ENCODE assay signal across 24 cellular contexts in the genomic region with DNA sequence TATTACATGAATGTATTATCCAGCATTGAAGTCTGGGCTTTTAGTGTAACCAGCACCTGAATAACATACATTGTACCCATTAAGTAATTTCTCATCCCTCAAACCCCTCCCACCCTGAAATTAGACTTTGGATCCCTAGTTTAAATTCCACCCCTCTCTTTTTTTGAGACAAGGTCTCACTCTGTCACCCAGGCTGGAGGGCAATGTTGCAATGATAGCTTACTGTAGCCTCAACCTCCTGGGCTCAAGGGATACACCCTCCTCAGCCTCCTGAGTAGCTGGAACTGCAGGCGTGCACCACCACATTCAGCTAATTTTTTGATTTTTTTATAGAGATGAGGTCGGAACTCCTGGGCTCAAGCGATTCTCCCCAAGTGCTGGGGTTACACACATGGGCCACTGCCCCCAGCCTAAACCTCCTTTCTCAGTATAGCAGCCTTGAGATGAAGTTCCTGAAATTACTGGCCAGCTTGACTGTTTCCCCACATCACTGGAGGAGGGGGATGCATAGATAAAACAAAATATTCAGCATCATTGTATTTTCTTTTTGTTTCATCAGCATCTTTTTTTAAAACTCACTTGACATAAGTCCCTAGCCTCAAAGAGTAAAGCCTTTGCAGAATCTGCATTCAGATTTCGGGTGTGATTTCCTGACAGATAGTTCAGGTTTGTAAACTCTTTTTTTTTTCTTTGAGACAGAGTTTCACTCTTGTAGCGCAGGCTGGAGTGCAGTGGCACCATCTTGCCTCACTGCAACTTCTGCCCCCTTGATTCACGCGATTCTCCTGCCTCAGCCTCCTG. TPM values are rescaled to one million over a fixed set of nuclear protein-coding genes. Genes with fewer than 3 reads are reported as not detected.
DNase-seq lines count a peak whose midpoint lies in the region; ATAC-seq, FAIRE-seq and TF ChIP-seq lines count a peak whose summit lies in the region.
"Had no signal": no experiment of that assay in that cellular context is flagged by ENCODE, and none has a peak within 500 bp of the region (broad histone marks: within the 10 kb centered on the region; RNA-seq: fewer than 3 reads in every experiment).

No MANE protein-coding gene starts in this region.

- no peak overlapping the region for H2AFZ ChIP-seq in HepG2 (ENCODE audit: low read length)

- H3K79me2 ChIP-seq in HepG2 (ENCODE audit: insufficient read depth, low read length), result peaks cover 67% of the 10 kb centered on the region

- peaks cover 5% of the 10 kb centered on the region; the same call in 1 of the 2 replicates for H4K20me1 ChIP-seq in HepG2 (ENCODE audit: insufficient read depth, low read length)

- no peak overlapping the region for H3K4me3 Mint-ChIP-seq in activated CD4-positive, alpha-beta T cell treated with anti-CD3 and anti-CD28 coated beads, Interleukin-2, amount 10 ng/mL, durations not matched to agents 7 days and 5 days
- no peak overlapping the region for H3K4me3 Mint-ChIP-seq in activated CD4-positive, alpha-beta memory T cell treated with anti-CD3 and anti-CD28 coated beads, Interleukin-2, amount 10 ng/mL, durations not matched to agents 7 days and 5 days
- no peak overlapping the region for H3K4me3 Mint-ChIP-seq in progenitor cell of endocrine pancreas (ENCODE audit: low read depth)
- H3K4me3 Mint-ChIP-seq: CD4-positive, CD25-positive, alpha-beta regulatory T cell had no signal

- peak; percentile 51; the same call in 2 of the 3 replicates for ATAC-seq in HepG2

- peak; percentile 49 for FAIRE-seq in HepG2 (lab: Jason Lieb, UNC)
- FAIRE-seq: GM12892, H1 had no signal

- no peaks in the 10 kb centered on the region for H3K27me3 Mint-ChIP-seq in activated CD4-positive, alpha-beta T cell treated with anti-CD3 and anti-CD28 coated beads, Interleukin-2, amount 10 ng/mL, durations not matched to agents 7 days and 5 days
- no peaks in the 10 kb centered on the region for H3K27me3 Mint-ChIP-seq in activated CD4-positive, alpha-beta memory T cell treated with anti-CD3 and anti-CD28 coated beads, Interleukin-2, amount 10 ng/mL, durations not matched to agents 7 days and 5 days
- no peaks in the 10 kb centered on the region for H3K27me3 Mint-ChIP-seq in progenitor cell of endocrine pancreas
- H3K27me3 Mint-ChIP-seq: CD4-positive, CD25-positive, alpha-beta regulatory T cell had no signal

- peak overlapping the region; percentile 5 for H3K27ac Mint-ChIP-seq in activated CD4-positive, alpha-beta T cell treated with anti-CD3 and anti-CD28 coated beads, Interleukin-2, amount 10 ng/mL, durations not matched to agents 7 days and 5 days
- H3K27ac Mint-ChIP-seq in activated CD4-positive, alpha-beta memory T cell treated with anti-CD3 and anti-CD28 coated beads, Interleukin-2, amount 10 ng/mL, durations not matched to agents 7 days and 5 days, result peak overlapping the region; percentile 3
- H3K27ac Mint-ChIP-seq in progenitor cell of endocrine pancreas, result no peak overlapping the region

- H3K27ac ChIP-seq in HepG2 (ENCODE audit: extremely low read length, insufficient read depth, low read length), result no peak overlapping the region
- no peak overlapping the region for H3K27ac ChIP-seq in coronary artery
- H3K27ac ChIP-seq: BLaER1, SJSA1 had no signal

- peaks cover 42% of the 10 kb centered on the region for H3K4me1 Mint-ChIP-seq in activated CD4-positive, alpha-beta T cell treated with anti-CD3 and anti-CD28 coated beads, Interleukin-2, amount 10 ng/mL, durations not matched to agents 7 days and 5 days
- H3K4me1 Mint-ChIP-seq in activated CD4-positive, alpha-beta memory T cell treated with anti-CD3 and anti-CD28 coated beads, Interleukin-2, amount 10 ng/mL, durations not matched to agents 7 days and 5 days, result peaks cover 48% of the 10 kb centered on the region
- H3K4me1 Mint-ChIP-seq in progenitor cell of endocrine pancreas (ENCODE audit: low read depth), result peaks cover under 1% of the 10 kb centered on the region

- TF ChIP-seq POLR2A in HepG2 (IDR thresholded peaks at IDR 0.05; ENCODE audit: insufficient read depth in 1 of 2, low read depth in 2 of 2, low read length in 2 of 2), result no peak

- no TSS peak for BruUV-seq in HepG2 (replicated peaks; lab: Mats Ljungman, UMichigan)

- TF ChIP-seq RAD21 in HepG2 (CRISPR knock-in tag; IDR thresholded peaks at IDR 0.05), result no peak

- TF ChIP-seq CTCF in HepG2 (CRISPR knock-in tag; IDR thresholded peaks at IDR 0.05) (no peak), progenitor cell of endocrine pancreas (IDR thresholded peaks at IDR 0.05; ENCODE audit: unreplicated experiment) (no peak), coronary artery (IDR thresholded peaks at IDR 0.05) (no peak)

- TF ChIP-seq EP300 in HepG2 (IDR thresholded peaks at IDR 0.05; ENCODE audit: low read depth in 2 of 2, low read length in 2 of 2), result no peak
- no peak for TF ChIP-seq EP300 in HepG2 (CRISPR knock-in tag; IDR thresholded peaks at IDR 0.05; ENCODE audit: borderline replicate concordance)

- 98% methylated on average over 7 of the region's 7 CpGs for WGBS in HepG2 (ENCODE audit: low lambda C conversion rate)

- H3K36me3 Mint-ChIP-seq in activated CD4-positive, alpha-beta T cell treated with anti-CD3 and anti-CD28 coated beads, Interleukin-2, amount 10 ng/mL, durations not matched to agents 7 days and 5 days (ENCODE audit: low read depth), result peaks cover 13% of the 10 kb centered on the region
- peaks cover 27% of the 10 kb centered on the region for H3K36me3 Mint-ChIP-seq in activated CD4-positive, alpha-beta memory T cell treated with anti-CD3 and anti-CD28 coated beads, Interleukin-2, amount 10 ng/mL, durations not matched to agents 7 days and 5 days (ENCODE audit: low read depth)
- H3K36me3 Mint-ChIP-seq in progenitor cell of endocrine pancreas (ENCODE audit: insufficient read depth), result no peaks in the 10 kb centered on the region

- CTCF ChIA-PET in activated CD4-positive, alpha-beta T cell treated with anti-CD3 and anti-CD28 coated beads, Interleukin-2, amount 10 ng/mL, durations not matched to agents 7 days and 5 days (lab: Charles Lee), result interaction anchor here (0.7 to 1.1 kb wide), 3 partner anchors 54 to 410 kb away, joined by 3 to 5 read pairs (median 3); no protein-coding TSS in a partner anchor
- CTCF ChIA-PET in activated CD4-positive, alpha-beta memory T cell treated with anti-CD3 and anti-CD28 coated beads, Interleukin-2, amount 10 ng/mL, durations not matched to agents 7 days and 5 days (lab: Charles Lee), result no interaction called here
- CTCF ChIA-PET in HepG2 (lab: Yijun Ruan, JAX; ENCODE audit: low intra/inter-chr PET ratio, low total read pairs), result no interaction called here

- H3K4me2 ChIP-seq in HepG2 (ENCODE audit: low read depth, low read length), result no peak overlapping the region
- H3K4me2 ChIP-seq: BLaER1 had no signal

- peaks cover 44% of the 10 kb centered on the region for H3K4me1 ChIP-seq in HepG2 (ENCODE audit: insufficient read depth, low read length)

- H3K4me3 ChIP-seq in HepG2 (replicated peaks in 1 of 3; ENCODE audit: insufficient read depth in 1 of 3, low read depth in 2 of 3, low read length in 3 of 3) (no peak overlapping the region), coronary artery (no peak overlapping the region)
- H3K4me3 ChIP-seq: BLaER1, MG63, SJSA1 had no signal

- H3K9me3 ChIP-seq in HepG2 (ENCODE audit: low read length), result no peaks in the 10 kb centered on the region
- H3K9me3 ChIP-seq: BLaER1, MG63, SJSA1 had no signal

- POLR2A ChIA-PET in activated CD4-positive, alpha-beta T cell treated with anti-CD3 and anti-CD28 coated beads, Interleukin-2, amount 10 ng/mL, durations not matched to agents 7 days and 5 days (lab: Charles Lee), result no interaction called here
- POLR2A ChIA-PET in activated CD4-positive, alpha-beta memory T cell treated with anti-CD3 and anti-CD28 coated beads, Interleukin-2, amount 10 ng/mL, durations not matched to agents 7 days and 5 days (lab: Charles Lee), result interaction anchor here (0.9 kb wide), 1 partner anchor 39 kb away, joined by 4 read pairs; no protein-coding TSS in a partner anchor
- POLR2A ChIA-PET in HepG2 (lab: Yijun Ruan, JAX), result no interaction called here

- peaks cover 0 to 7% of the 10 kb centered on the region in 2 experiments; a peak in 2 of 5 replicates for H3K36me3 ChIP-seq in HepG2 (replicated peaks in 1 of 2; ENCODE audit: control insufficient read depth in 1 of 2, insufficient read depth in 2 of 2, low read length in 2 of 2)

- intact Hi-C loops in HepG2 (cut with micrococcal nuclease; ENCODE audit: unreplicated experiment), result no loop called here

- no peak overlapping the region for H3K9ac ChIP-seq in HepG2 (ENCODE audit: insufficient read depth, low read depth, low read length)
- H3K9ac ChIP-seq: BLaER1 had no signal

- H3K27me3 ChIP-seq in HepG2 (ENCODE audit: control insufficient read depth in 1 of 2, insufficient read depth in 2 of 2, low read length in 2 of 2), result no peaks in the 10 kb centered on the region
- H3K27me3 ChIP-seq: BLaER1, MG63, SJSA1 had no signal

- in situ Hi-C loops in HepG2 (cut with HindIII; ENCODE audit: extremely low pct_ligation_motif_present, low pct_unique_long_range_greater_than_20kb), result no loop called here

- no peak for DNase-seq in activated CD4-positive, alpha-beta T cell treated with anti-CD3 and anti-CD28 coated beads, Interleukin-2, amount 10 ng/mL, durations not matched to agents 7 days and 5 days
- no peak for DNase-seq in activated CD4-positive, alpha-beta T cell treated with anti-CD3 and anti-CD28 coated beads for 48 hours
- DNase-seq in activated CD4-positive, alpha-beta memory T cell treated with anti-CD3 and anti-CD28 coated beads, Interleukin-2, amount 10 ng/mL, durations not matched to agents 7 days and 5 days, result no peak
- peak; percentile 46 for DNase-seq in HepG2 (ENCODE audit: low spot score)
- DNase-seq in progenitor cell of endocrine pancreas (ENCODE audit: low spot score, unreplicated experiment), result no peak
- DNase-seq in coronary artery (ENCODE audit: low spot score), result no peak
- DNase-seq in central memory CD4-positive, alpha-beta T cell, result no peak
- DNase-seq: 8988T; CD4-positive, CD25-positive, alpha-beta regulatory T cell; DMS153; DND-41; HCEC 1CT; KBM-7; MG63; NCI-H1694; NCI-H2029 treated with DMSO at 0.1 percent for 48 hours; NCI-H446 treated with DMSO at 0.1 percent for 48 hours; NCI-H526 treated with DMSO at 0.1 percent for 48 hours; Right ventricle myocardium superior; RPMI8226 had no signal

- H3K9me3 Mint-ChIP-seq in activated CD4-positive, alpha-beta T cell treated with anti-CD3 and anti-CD28 coated beads, Interleukin-2, amount 10 ng/mL, durations not matched to agents 7 days and 5 days, result no peaks in the 10 kb centered on the region
- H3K9me3 Mint-ChIP-seq in activated CD4-positive, alpha-beta memory T cell treated with anti-CD3 and anti-CD28 coated beads, Interleukin-2, amount 10 ng/mL, durations not matched to agents 7 days and 5 days, result no peaks in the 10 kb centered on the region
- H3K9me3 Mint-ChIP-seq in progenitor cell of endocrine pancreas (ENCODE audit: low read depth), result no peaks in the 10 kb centered on the region

RNA-seq across cellular contexts. Expression of a gene that starts 7.0 kb away (rescaled TPM):
- total RNA-seq in activated CD4-positive, alpha-beta T cell treated with anti-CD3 and anti-CD28 coated beads, Interleukin-2, amount 10 ng/mL, durations not matched to agents 7 days and 5 days, result 10 to 100 TPM; 79.2 to 84.4 TPM
- total RNA-seq in activated CD4-positive, alpha-beta memory T cell treated with anti-CD3 and anti-CD28 coated beads, Interleukin-2, amount 10 ng/mL, durations not matched to agents 7 days and 5 days, result 10 to 100 TPM; 88.1 to 92.3 TPM
- total RNA-seq in HepG2 (2016; rRNA removed; fragmentation: Illumina TruSeq; extraction: Trizol), result 63.5 and 101 TPM in 2 replicates
- total RNA-seq in HepG2 (2016; cell fraction: cytosol; rRNA removed; fragmentation: Illumina TruSeq; extraction: Trizol; ENCODE audit: low read depth), result 33.6 and 33.7 TPM in 2 replicates
- 63.2 and 92.9 TPM in 2 replicates for total RNA-seq in HepG2 (2016; cell fraction: insoluble cytoplasmic fraction; rRNA removed; fragmentation: Illumina TruSeq; extraction: Trizol)
- 52.7 and 53.2 TPM in 2 replicates for total RNA-seq in HepG2 (2016; cell fraction: membrane; rRNA removed; fragmentation: Illumina TruSeq; extraction: Trizol)
- total RNA-seq in HepG2 (2016; cell fraction: nucleus; rRNA removed; fragmentation: Illumina TruSeq; extraction: Trizol), result 39.5 and 46.8 TPM in 2 replicates
- 26.7 and 30.0 TPM in 2 replicates for polyA plus RNA-seq in HepG2 (2011; rRNA removed)
- 27.0 and 32.0 TPM in 2 replicates for polyA plus RNA-seq in HepG2 (2011; cell fraction: cytosol; rRNA removed)
- 16.5 and 17.7 TPM in 2 replicates for polyA plus RNA-seq in HepG2 (2011; cell fraction: nucleus; rRNA removed)
- polyA plus RNA-seq in HepG2 (2012), result 36.3 and 36.9 TPM in 2 replicates
- polyA plus RNA-seq in HepG2 (2016; cell fraction: cytosol; fragmentation: Illumina TruSeq; extraction: Trizol; ENCODE audit: low read depth), result 5.9 and 6.2 TPM in 2 replicates
- polyA plus RNA-seq in HepG2 (2016; cell fraction: insoluble cytoplasmic fraction; fragmentation: Illumina TruSeq; extraction: Trizol; ENCODE audit: low read depth), result 68.9 and 69.6 TPM in 2 replicates
- polyA plus RNA-seq in HepG2 (2016; cell fraction: membrane; fragmentation: Illumina TruSeq; extraction: Trizol; ENCODE audit: low read depth), result 11.9 and 14.6 TPM in 2 replicates
- polyA plus RNA-seq in HepG2 (2016; cell fraction: nucleus; fragmentation: Illumina TruSeq; extraction: Trizol; ENCODE audit: insufficient read depth, low read depth), result 40.4 and 40.7 TPM in 2 replicates
- 22.4 and 59.7 TPM in 2 replicates for polyA minus RNA-seq in HepG2 (2011; rRNA and poly(A)+ RNA removed; ENCODE audit: low replicate concordance)
- 34.5 and 43.4 TPM in 2 replicates for polyA minus RNA-seq in HepG2 (2011; cell fraction: cytosol; rRNA and poly(A)+ RNA removed)
- polyA minus RNA-seq in HepG2 (2011; cell fraction: nucleus; rRNA and poly(A)+ RNA removed), result 26.8 and 30.5 TPM in 2 replicates
- total RNA-seq in progenitor cell of endocrine pancreas, result 73.8 and 77.3 TPM in 2 replicates

RNA-seq across cellular contexts. Expression of a gene that starts 16.4 kb away (rescaled TPM):
- 1,000 to 10,000 TPM; 1,236 to 1,343 TPM for total RNA-seq in activated CD4-positive, alpha-beta T cell treated with anti-CD3 and anti-CD28 coated beads, Interleukin-2, amount 10 ng/mL, durations not matched to agents 7 days and 5 days
- 100 to 1,000 TPM; 911 to 941 TPM for total RNA-seq in activated CD4-positive, alpha-beta memory T cell treated with anti-CD3 and anti-CD28 coated beads, Interleukin-2, amount 10 ng/mL, durations not matched to agents 7 days and 5 days
- total RNA-seq in HepG2 (2016; rRNA removed; fragmentation: Illumina TruSeq; extraction: Trizol) (1,551 and 2,121 TPM in 2 replicates), progenitor cell of endocrine pancreas (1,626 and 1,651 TPM in 2 replicates)
- 1,569 and 1,799 TPM in 2 replicates for total RNA-seq in HepG2 (2016; cell fraction: cytosol; rRNA removed; fragmentation: Illumina TruSeq; extraction: Trizol; ENCODE audit: low read depth)
- 1,519 and 2,147 TPM in 2 replicates for total RNA-seq in HepG2 (2016; cell fraction: insoluble cytoplasmic fraction; rRNA removed; fragmentation: Illumina TruSeq; extraction: Trizol)
- 3,064 and 3,242 TPM in 2 replicates for total RNA-seq in HepG2 (2016; cell fraction: membrane; rRNA removed; fragmentation: Illumina TruSeq; extraction: Trizol)
- total RNA-seq in HepG2 (2016; cell fraction: nucleus; rRNA removed; fragmentation: Illumina TruSeq; extraction: Trizol), result 617 and 644 TPM in 2 replicates
- polyA plus RNA-seq in HepG2 (2011; rRNA removed), result 1,589 and 1,719 TPM in 2 replicates
- 1,215 and 1,505 TPM in 2 replicates for polyA plus RNA-seq in HepG2 (2011; cell fraction: cytosol; rRNA removed)
- polyA plus RNA-seq in HepG2 (2011; cell fraction: nucleus; rRNA removed), result 260 and 378 TPM in 2 replicates
- polyA plus RNA-seq in HepG2 (2012), result 1,569 and 1,801 TPM in 2 replicates
- polyA plus RNA-seq in HepG2 (2016; cell fraction: cytosol; fragmentation: Illumina TruSeq; extraction: Trizol; ENCODE audit: low read depth), result 2,496 and 2,739 TPM in 2 replicates
- polyA plus RNA-seq in HepG2 (2016; cell fraction: insoluble cytoplasmic fraction; fragmentation: Illumina TruSeq; extraction: Trizol; ENCODE audit: low read depth), result 2,631 and 2,728 TPM in 2 replicates
- polyA plus RNA-seq in HepG2 (2016; cell fraction: membrane; fragmentation: Illumina TruSeq; extraction: Trizol; ENCODE audit: low read depth), result 3,716 and 3,916 TPM in 2 replicates
- polyA plus RNA-seq in HepG2 (2016; cell fraction: nucleus; fragmentation: Illumina TruSeq; extraction: Trizol; ENCODE audit: insufficient read depth, low read depth), result 1,083 and 1,121 TPM in 2 replicates
- polyA minus RNA-seq in HepG2 (2011; rRNA and poly(A)+ RNA removed; ENCODE audit: low replicate concordance), result 207 and 602 TPM in 2 replicates
- polyA minus RNA-seq in HepG2 (2011; cell fraction: cytosol; rRNA and poly(A)+ RNA removed), result 269 and 339 TPM in 2 replicates
- 197 and 255 TPM in 2 replicates for polyA minus RNA-seq in HepG2 (2011; cell fraction: nucleus; rRNA and poly(A)+ RNA removed)

RNA-seq across cellular contexts. Expression of a gene that starts 43.6 kb away (rescaled TPM):
- 10 to 100 TPM; 43.2 to 44.7 TPM for total RNA-seq in activated CD4-positive, alpha-beta T cell treated with anti-CD3 and anti-CD28 coated beads, Interleukin-2, amount 10 ng/mL, durations not matched to agents 7 days and 5 days
- 10 to 100 TPM; 37.5 to 39.4 TPM for total RNA-seq in activated CD4-positive, alpha-beta memory T cell treated with anti-CD3 and anti-CD28 coated beads, Interleukin-2, amount 10 ng/mL, durations not matched to agents 7 days and 5 days
- total RNA-seq in HepG2 (2016; rRNA removed; fragmentation: Illumina TruSeq; extraction: Trizol) (11.4 and 13.7 TPM in 2 replicates), progenitor cell of endocrine pancreas (86.7 and 88.8 TPM in 2 replicates)
- 11.3 and 14.3 TPM in 2 replicates for total RNA-seq in HepG2 (2016; cell fraction: cytosol; rRNA removed; fragmentation: Illumina TruSeq; extraction: Trizol; ENCODE audit: low read depth)
- total RNA-seq in HepG2 (2016; cell fraction: insoluble cytoplasmic fraction; rRNA removed; fragmentation: Illumina TruSeq; extraction: Trizol), result 10.5 and 12.2 TPM in 2 replicates
- total RNA-seq in HepG2 (2016; cell fraction: membrane; rRNA removed; fragmentation: Illumina TruSeq; extraction: Trizol), result 9.8 and 10.9 TPM in 2 replicates
- total RNA-seq in HepG2 (2016; cell fraction: nucleus; rRNA removed; fragmentation: Illumina TruSeq; extraction: Trizol), result 25.6 and 28.3 TPM in 2 replicates
- polyA plus RNA-seq in HepG2 (2011; rRNA removed), result 8.0 and 9.0 TPM in 2 replicates
- 2.9 and 3.0 TPM in 2 replicates for polyA plus RNA-seq in HepG2 (2011; cell fraction: cytosol; rRNA removed)
- 38.9 and 47.2 TPM in 2 replicates for polyA plus RNA-seq in HepG2 (2011; cell fraction: nucleus; rRNA removed)
- 14.6 and 17.7 TPM in 2 replicates for polyA plus RNA-seq in HepG2 (2012)
- 0.88 and 1.8 TPM in 2 replicates for polyA plus RNA-seq in HepG2 (2016; cell fraction: cytosol; fragmentation: Illumina TruSeq; extraction: Trizol; ENCODE audit: low read depth)
- polyA plus RNA-seq in HepG2 (2016; cell fraction: insoluble cytoplasmic fraction; fragmentation: Illumina TruSeq; extraction: Trizol; ENCODE audit: low read depth), result 10.1 and 11.0 TPM in 2 replicates
- 3.2 and 4.0 TPM in 2 replicates for polyA plus RNA-seq in HepG2 (2016; cell fraction: membrane; fragmentation: Illumina TruSeq; extraction: Trizol; ENCODE audit: low read depth)
- polyA plus RNA-seq in HepG2 (2016; cell fraction: nucleus; fragmentation: Illumina TruSeq; extraction: Trizol; ENCODE audit: insufficient read depth, low read depth), result 60.5 and 66.6 TPM in 2 replicates
- polyA minus RNA-seq in HepG2 (2011; rRNA and poly(A)+ RNA removed; ENCODE audit: low replicate concordance), result 23.1 and 24.7 TPM in 2 replicates
- polyA minus RNA-seq in HepG2 (2011; cell fraction: cytosol; rRNA and poly(A)+ RNA removed), result 11.1 and 16.9 TPM in 2 replicates
- polyA minus RNA-seq in HepG2 (2011; cell fraction: nucleus; rRNA and poly(A)+ RNA removed), result 62.1 and 75.8 TPM in 2 replicates
